ENCODE assay signal across 19 cellular contexts in genomic region chr2:241901018-241901380, GRCh38. TPM values are rescaled to one million over a fixed set of nuclear protein-coding genes. Genes with fewer than 3 reads are reported as not detected.
DNase-seq lines count a peak whose midpoint lies in the region; ATAC-seq, FAIRE-seq and TF ChIP-seq lines count a peak whose summit lies in the region.
"Had no signal": no experiment of that assay in that cellular context is flagged by ENCODE, and none has a peak within 500 bp of the region (broad histone marks: within the 10 kb centered on the region; RNA-seq: fewer than 3 reads in every experiment).

No MANE protein-coding gene starts in this region.

- POLR2A ChIA-PET in activated B cell treated with CpG ODN at 0.5 μM for 24 hours (lab: Charles Lee), result no interaction called here

- H3K27ac Mint-ChIP-seq in activated B cell treated with CpG ODN at 0.5 μM for 24 hours, result no peak overlapping the region
- H3K27ac Mint-ChIP-seq: activated naive CD4-positive, alpha-beta T cell treated with anti-CD3 and anti-CD28 coated beads, Interleukin-2, amount 10 ng/mL, durations not matched to agents 7 days and 5 days; dendritic cell treated with granulocyte-macrophage colony-stimulating factor and Interleukin-4, amounts not matched to agents 40 ng/mL and 50 ng/mL, for 4 days had no signal

- H3K27me3 ChIP-seq in H7 (ENCODE audit: control insufficient read depth, insufficient read depth, low read length) (no peaks in the 10 kb centered on the region), prostate gland (replicated peaks; ENCODE audit: insufficient read depth) (no peaks in the 10 kb centered on the region)

- no peak for ATAC-seq in activated B cell treated with CpG ODN at 0.5 μM for 24 hours (ENCODE audit: low read depth)
- no peak for ATAC-seq in GM18858 (IDR thresholded peaks at IDR 0.05; ENCODE audit: unreplicated experiment)
- ATAC-seq in GM21515 (IDR thresholded peaks at IDR 0.05; ENCODE audit: unreplicated experiment), result no peak

- no peaks in the 10 kb centered on the region for H3K27me3 Mint-ChIP-seq in activated B cell treated with CpG ODN at 0.5 μM for 24 hours

- H3K9me3 ChIP-seq in kidney (ENCODE audit: control insufficient read depth in 1 of 2, low read length in 2 of 2) (no peaks in the 10 kb centered on the region), prostate gland (no peaks in the 10 kb centered on the region)
- H3K9me3 ChIP-seq: thoracic aorta had no signal

- H3K9ac ChIP-seq in kidney (ENCODE audit: low read length in 2 of 2), result no peak overlapping the region

- H3K27ac ChIP-seq in kidney (ENCODE audit: low read depth in 2 of 2, low read length in 2 of 2) (no peak overlapping the region), prostate gland (peak overlapping the region; percentile 45 to 71)
- H3K27ac ChIP-seq: thoracic aorta had no signal

- CTCF ChIA-PET in activated B cell treated with CpG ODN at 0.5 μM for 24 hours (lab: Charles Lee), result no interaction called here

- 72% methylated on average over 21 of the region's 21 CpGs for WGBS in prostate gland

- no peak for FAIRE-seq in kidney (lab: Jason Lieb, UNC)

- H3K36me3 Mint-ChIP-seq in activated B cell treated with CpG ODN at 0.5 μM for 24 hours (ENCODE audit: low read depth), result peaks cover 39% of the 10 kb centered on the region

- intact Hi-C loops in activated B cell treated with CpG ODN at 0.5 μM for 24 hours (cut with micrococcal nuclease), result no loop called here
- intact Hi-C loops in kidney (cut with DNase I), result no loop called here
- intact Hi-C loops in prostate gland (cut with DNase I), result no loop called here

- no peaks in the 10 kb centered on the region for H3K9me3 Mint-ChIP-seq in activated B cell treated with CpG ODN at 0.5 μM for 24 hours
- H3K9me3 Mint-ChIP-seq: dendritic cell treated with granulocyte-macrophage colony-stimulating factor and Interleukin-4, amounts not matched to agents 40 ng/mL and 50 ng/mL, for 4 days had no signal

- peaks cover 10% of the 10 kb centered on the region for H3K4me1 Mint-ChIP-seq in activated B cell treated with CpG ODN at 0.5 μM for 24 hours

- no peak for TF ChIP-seq CTCF in activated B cell treated with CpG ODN at 0.5 μM for 24 hours (IDR thresholded peaks at IDR 0.05)
- no peak for TF ChIP-seq CTCF in kidney (IDR thresholded peaks at IDR 0.05; ENCODE audit: borderline replicate concordance, extremely low read depth, insufficient read depth)
- no peak for TF ChIP-seq CTCF in prostate gland (IDR thresholded peaks at IDR 0.05)

- no peak overlapping the region for H3K4me3 Mint-ChIP-seq in activated B cell treated with CpG ODN at 0.5 μM for 24 hours
- H3K4me3 Mint-ChIP-seq: activated naive CD4-positive, alpha-beta T cell treated with anti-CD3 and anti-CD28 coated beads, Interleukin-2, amount 10 ng/mL, durations not matched to agents 7 days and 5 days; dendritic cell treated with granulocyte-macrophage colony-stimulating factor and Interleukin-4, amounts not matched to agents 40 ng/mL and 50 ng/mL, for 4 days had no signal

- no peak for TF ChIP-seq POLR2A in prostate gland (IDR thresholded peaks at IDR 0.05)
- TF ChIP-seq POLR2A in erythroblast (IDR thresholded peaks at IDR 0.05; ENCODE audit: low read length), result no peak

- H3K4me3 ChIP-seq in H7 (ENCODE audit: insufficient read depth, low read depth, low read length) (no peak overlapping the region), kidney (ENCODE audit: low read length in 2 of 2) (no peak overlapping the region), prostate gland (no peak overlapping the region)

- peak; percentile 70 for DNase-seq in H7
- peak; percentile 7 for DNase-seq in activated B cell treated with CpG ODN at 0.5 μM for 24 hours
- DNase-seq in kidney, result peak; percentile 73
- DNase-seq in prostate gland (ENCODE audit: low spot score), result no peak
- no peak for DNase-seq in erythroblast (lab: John Stamatoyannopoulos, UW)
- DNase-seq: activated CD4-positive, alpha-beta T cell treated with anti-CD3 and anti-CD28 coated beads for 4 hours; activated CD8-positive, alpha-beta memory T cell treated with anti-CD3 and anti-CD28 coated beads, Interleukin-2, amount 50 U/mL, for 4 hours; activated naive CD4-positive, alpha-beta T cell treated with anti-CD3 and anti-CD28 coated beads, Interleukin-2, amount 10 ng/mL, durations not matched to agents 7 days and 5 days; HCEC 1CT; NCI-H524 treated with DMSO at 0.1 percent for 48 hours; nucleus accumbens; stimulated activated CD4-positive, alpha-beta T cell treated with anti-CD3 and anti-CD28 coated beads, Interleukin-4, amount 100 ng/mL, for 24 hours had no signal

- H3K4me1 ChIP-seq in kidney (ENCODE audit: control insufficient read depth in 1 of 2, insufficient read depth in 1 of 2, low read depth in 1 of 2, low read length in 2 of 2) (peaks cover 0 to 7% of the 10 kb centered on the region in 2 donors), prostate gland (replicated peaks) (peaks cover 2% of the 10 kb centered on the region)

- H3K36me3 ChIP-seq in H7 (replicated peaks; ENCODE audit: control insufficient read depth, insufficient read depth, low read length), result no peaks in the 10 kb centered on the region
- no peaks in the 10 kb centered on the region for H3K36me3 ChIP-seq in kidney (ENCODE audit: control insufficient read depth in 1 of 2, insufficient read depth in 2 of 2, low read length in 2 of 2)
- H3K36me3 ChIP-seq in prostate gland, result no peaks in the 10 kb centered on the region
- H3K36me3 ChIP-seq: thoracic aorta had no signal

RNA-seq across cellular contexts. Expression of gene RTP5, which starts 31.5 kb away (rescaled TPM):
- total RNA-seq in H7 (2014; rRNA removed; shearing (Covaris generic)), result not detected in 2 replicates
- 0.12 TPM in 1 of 2 replicates, not detected in the other for total RNA-seq in activated B cell treated with CpG ODN at 0.5 μM for 24 hours
- 0.13 TPM for total RNA-seq in kidney
- polyA plus RNA-seq in kidney (ENCODE audit: insufficient read depth, low read depth, low replicate concordance), result not detected
- total RNA-seq in prostate gland, result under 1 TPM; 0.14 to 0.28 TPM
- total RNA-seq: epithelial cell of proximal tubule, OCI-LY7, SK-MEL-5 had no signal

RNA-seq across cellular contexts. Expression of gene PDCD1, which starts 42.3 kb away (rescaled TPM):
- total RNA-seq in H7 (2014; rRNA removed; shearing (Covaris generic)), result 1.0 and 2.8 TPM in 2 replicates
- 2.6 and 3.5 TPM in 2 replicates for total RNA-seq in activated B cell treated with CpG ODN at 0.5 μM for 24 hours
- 1.6 TPM for total RNA-seq in kidney
- 0.49 TPM for polyA plus RNA-seq in kidney (ENCODE audit: insufficient read depth, low read depth, low replicate concordance)
- under 1 TPM; 0.27 to 0.80 TPM for total RNA-seq in prostate gland
- total RNA-seq: OCI-LY7, SK-MEL-5 had no signal

Comparison
In these comparisons a context has a peak if more than half of its experiments do, and no peak if none do; other contexts are left out.
1. DNase-seq: peak in H7 (single experiment), activated B cell treated with CpG ODN at 0.5 μM for 24 hours (single experiment) and kidney (single experiment); none in prostate gland (single experiment) and erythroblast (0 of 2).
2. H3K27ac ChIP-seq: peak in prostate gland (2 of 2); none in kidney (0 of 2).